19 cellular contexts compared by ENCODE assay signal in the genomic region with DNA sequence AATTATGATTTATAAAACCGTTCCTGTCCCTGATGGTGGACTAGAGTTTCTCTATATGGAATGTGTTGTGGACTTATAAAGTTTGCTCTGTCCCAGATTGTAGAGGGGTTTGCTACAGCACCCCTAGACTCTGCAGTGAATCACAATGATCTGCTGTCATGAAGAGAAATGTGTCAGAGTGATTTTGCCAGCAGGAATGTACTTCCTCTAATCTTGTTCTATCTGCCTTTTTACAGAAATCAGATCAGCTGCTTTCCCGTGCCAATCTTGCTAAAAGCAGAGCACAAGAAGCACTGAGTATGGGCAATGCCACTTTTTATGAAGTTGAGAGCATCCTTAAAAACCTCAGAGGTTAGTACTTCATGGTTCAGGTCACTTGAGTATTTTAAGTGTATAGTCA. TPM values are rescaled to one million over a fixed set of nuclear protein-coding genes. Genes with fewer than 3 reads are reported as not detected.
A peak's percentile ranks its signal among the peaks of the same experiment; 100 is the strongest.
DNase-seq lines count a peak whose midpoint lies in the region; ATAC-seq, FAIRE-seq and TF ChIP-seq lines count a peak whose summit lies in the region.
"Had no signal": no experiment of that assay in that cellular context is flagged by ENCODE, and none has a peak within 500 bp of the region (broad histone marks: within the 10 kb centered on the region; RNA-seq: fewer than 3 reads in every experiment).

No MANE protein-coding gene starts in this region.

- no peak for FAIRE-seq in HTR-8/SVneo (lab: Jason Lieb, UNC)
- FAIRE-seq: G401.6 had no signal

- H3K36me3 Mint-ChIP-seq in chondrocyte (ENCODE audit: low read depth): peaks cover 3% of the 10 kb centered on the region
- H3K36me3 Mint-ChIP-seq: naive thymus-derived CD4-positive, alpha-beta T cell had no signal

- peak overlapping the region; percentile 80 for H3K27ac Mint-ChIP-seq in chondrocyte (ENCODE audit: unreplicated experiment)
- H3K27ac Mint-ChIP-seq: activated naive CD8-positive, alpha-beta T cell treated with anti-CD3 and anti-CD28 coated beads, Interleukin-2, amount 50 U/mL, for 24 hours; naive thymus-derived CD4-positive, alpha-beta T cell had no signal

- peaks cover 3% of the 10 kb centered on the region for H3K9me3 Mint-ChIP-seq in chondrocyte (ENCODE audit: low read depth)
- H3K9me3 Mint-ChIP-seq: activated naive CD8-positive, alpha-beta T cell treated with anti-CD3 and anti-CD28 coated beads, Interleukin-2, amount 50 U/mL, for 24 hours; naive thymus-derived CD4-positive, alpha-beta T cell had no signal

- DNase-seq in DMS79 treated with DMSO at 0.1 percent for 48 hours (lab: John Stamatoyannopoulos, UW) (peak; percentile 51), HTR-8/SVneo (ENCODE audit: insufficient read length, low spot score) (peak; percentile 22), chondrocyte (ENCODE audit: low spot score) (no peak), kidney tubule cell (ENCODE audit: low spot score) (peak; percentile 82), NCI-H1105 treated with DMSO at 0.1 percent for 48 hours (lab: John Stamatoyannopoulos, UW) (no peak)
- DNase-seq: activated naive CD8-positive, alpha-beta T cell treated with anti-CD3 and anti-CD28 coated beads, Interleukin-2, amount 50 U/mL, for 24 hours; activated T-cell treated with anti-CD3 and anti-CD28 coated beads for 4 hours; naive thymus-derived CD4-positive, alpha-beta T cell; NCI-H1436; NCI-H524; retina; stimulated activated CD4-positive, alpha-beta T cell treated with anti-CD3 and anti-CD28 coated beads, Interleukin-4, amount 100 ng/mL, for 24 hours; T-helper 1 cell; upper lobe of left lung had no signal

- no peak for TF ChIP-seq CTCF in chondrocyte (IDR thresholded peaks at IDR 0.05)

- no peak overlapping the region for H3K4me3 Mint-ChIP-seq in chondrocyte (ENCODE audit: unreplicated experiment)
- H3K4me3 Mint-ChIP-seq: activated naive CD8-positive, alpha-beta T cell treated with anti-CD3 and anti-CD28 coated beads, Interleukin-2, amount 50 U/mL, for 24 hours; naive thymus-derived CD4-positive, alpha-beta T cell had no signal

- ATAC-seq in esophagus mucosa (no peak), HG02884 (IDR thresholded peaks at IDR 0.05; ENCODE audit: unreplicated experiment) (no peak), HG02973 (IDR thresholded peaks at IDR 0.05; ENCODE audit: unreplicated experiment) (no peak)
- ATAC-seq: activated naive CD8-positive, alpha-beta T cell treated with anti-CD3 and anti-CD28 coated beads, Interleukin-2, amount 50 U/mL, for 24 hours; gastroesophageal sphincter; naive thymus-derived CD4-positive, alpha-beta T cell had no signal

- peaks cover 55% of the 10 kb centered on the region for H3K4me1 Mint-ChIP-seq in chondrocyte (ENCODE audit: low read depth)
- H3K4me1 Mint-ChIP-seq: activated naive CD8-positive, alpha-beta T cell treated with anti-CD3 and anti-CD28 coated beads, Interleukin-2, amount 50 U/mL, for 24 hours; naive thymus-derived CD4-positive, alpha-beta T cell had no signal

- H3K27me3 Mint-ChIP-seq in chondrocyte (ENCODE audit: low read depth): no peaks in the 10 kb centered on the region
- H3K27me3 Mint-ChIP-seq: activated naive CD8-positive, alpha-beta T cell treated with anti-CD3 and anti-CD28 coated beads, Interleukin-2, amount 50 U/mL, for 24 hours had no signal

RNA-seq across cellular contexts. Expression of a gene that starts 52.0 kb away (rescaled TPM):
- 13.8 to 20.1 TPM (median 14.5 TPM) in 3 replicates for total RNA-seq in chondrocyte
- total RNA-seq in esophagus mucosa: 15.9 TPM

Comparison
In these comparisons a context has a peak if more than half of its experiments do, and no peak if none do; other contexts are left out.
1. DNase-seq: peak in DMS79 treated with DMSO at 0.1 percent for 48 hours (single experiment), HTR-8/SVneo (single experiment) and kidney tubule cell (single experiment); none in chondrocyte (single experiment) and NCI-H1105 treated with DMSO at 0.1 percent for 48 hours (single experiment).